In the genomic region with DNA sequence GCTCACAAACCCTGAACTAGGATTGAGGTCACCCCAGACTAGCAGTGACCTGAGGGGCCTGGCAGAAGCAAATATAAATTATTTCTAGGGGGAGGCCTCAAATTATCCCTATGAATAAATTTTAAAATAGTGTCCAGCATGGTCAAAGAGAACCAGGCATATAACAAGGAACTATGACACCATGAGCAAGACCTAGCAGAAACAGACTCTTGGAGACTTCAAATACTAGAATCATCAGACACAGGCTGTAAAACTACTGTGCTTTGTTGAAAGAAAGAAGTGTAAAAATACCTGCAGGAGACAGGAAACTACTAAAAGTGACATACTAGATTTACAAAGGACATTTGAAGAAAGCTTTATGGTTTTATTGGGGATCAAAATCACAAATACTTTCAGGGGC, we compare ENCODE assay signal across 25 cellular contexts.
"Had no signal": no experiment of that assay in that cellular context is flagged by ENCODE, and none has a peak within 500 bp of the region (broad histone marks: within the 10 kb centered on the region; RNA-seq: fewer than 3 reads in every experiment).

No MANE protein-coding gene starts in this region.

- ATAC-seq: activated CD4-positive, alpha-beta T cell treated with anti-CD3 and anti-CD28 coated beads for 36 hours; esophagus mucosa; left cardiac atrium; left ventricle myocardium superior; mucosa of descending colon; natural killer cell treated with Interleukin-12 subunit alpha and Interleukin-12 subunit beta and Interleukin-15 and Interleukin-18, amount 100 ng/mL, for 72 hours; pancreas; sciatic nerve; stimulated activated effector memory CD8-positive, alpha-beta T cell treated with anti-CD3 and anti-CD28 coated beads, Interleukin-12 subunit alpha, Interleukin-12 subunit beta, amount 100 ng/mL, for 72 hours had no signal

- H3K27me3 ChIP-seq: pancreas, uterus had no signal

- DNase-seq: activated CD4-positive, alpha-beta T cell treated with anti-CD3 and anti-CD28 coated beads for 36 hours; activated CD4-positive, alpha-beta T cell treated with anti-CD3 and anti-CD28 coated beads, Interleukin-2, amount 50 U/mL, for 4 hours; activated CD4-positive, CD25-positive, alpha-beta regulatory T cell; activated effector memory CD4-positive, alpha-beta T cell treated with Interleukin-2 at 50 U/mL for 16 hours; activated naive CD4-positive, alpha-beta T cell treated with anti-CD3 and anti-CD28 coated beads for 36 hours; activated naive CD8-positive, alpha-beta T cell treated with anti-CD3 and anti-CD28 coated beads, Interleukin-2, amount 10 ng/mL, durations not matched to agents 7 days and 5 days; activated T-cell treated with anti-CD3 and anti-CD28 coated beads for 4 hours; central memory CD4-positive, alpha-beta T cell; endodermal cell; left cardiac atrium; left ventricle myocardium superior; mucosa of descending colon; pancreas; retina; stimulated activated CD4-positive, alpha-beta T cell treated with anti-CD3 and anti-CD28 coated beads, Interleukin-4, amount 100 ng/mL, for 24 hours; trophoblast cell; uterus had no signal

- H3K27ac Mint-ChIP-seq: activated CD4-positive, alpha-beta T cell treated with anti-CD3 and anti-CD28 coated beads for 36 hours; activated naive CD4-positive, alpha-beta T cell treated with anti-CD3 and anti-CD28 coated beads for 36 hours; endodermal cell; natural killer cell treated with Interleukin-12 subunit alpha and Interleukin-12 subunit beta and Interleukin-15 and Interleukin-18, amount 100 ng/mL, for 72 hours; stimulated activated effector memory CD8-positive, alpha-beta T cell treated with anti-CD3 and anti-CD28 coated beads, Interleukin-12 subunit alpha, Interleukin-12 subunit beta, amount 100 ng/mL, for 72 hours; stimulated activated naive CD8-positive, alpha-beta T cell treated with anti-CD3 and anti-CD28 coated beads, Interleukin-15, Interleukin-2, amounts not matched to agents 100 ng/mL and 50 ng/mL, for 24 hours had no signal

- H3K4me3 Mint-ChIP-seq: activated CD4-positive, alpha-beta T cell treated with anti-CD3 and anti-CD28 coated beads for 36 hours; activated naive CD4-positive, alpha-beta T cell treated with anti-CD3 and anti-CD28 coated beads for 36 hours; activated naive CD8-positive, alpha-beta T cell treated with anti-CD3 and anti-CD28 coated beads, Interleukin-2, amount 10 ng/mL, durations not matched to agents 7 days and 5 days; endodermal cell; natural killer cell treated with Interleukin-12 subunit alpha and Interleukin-12 subunit beta and Interleukin-15 and Interleukin-18, amount 100 ng/mL, for 72 hours; stimulated activated effector memory CD8-positive, alpha-beta T cell treated with anti-CD3 and anti-CD28 coated beads, Interleukin-12 subunit alpha, Interleukin-12 subunit beta, amount 100 ng/mL, for 72 hours; stimulated activated naive CD8-positive, alpha-beta T cell treated with anti-CD3 and anti-CD28 coated beads, Interleukin-15, Interleukin-2, amounts not matched to agents 100 ng/mL and 50 ng/mL, for 24 hours had no signal

- H3K27ac ChIP-seq: pancreas, prostate gland, skin epidermis, thoracic aorta, uterus had no signal

- H3K4me1 ChIP-seq: uterus had no signal

- H3K36me3 Mint-ChIP-seq: stimulated activated effector memory CD8-positive, alpha-beta T cell treated with anti-CD3 and anti-CD28 coated beads, Interleukin-12 subunit alpha, Interleukin-12 subunit beta, amount 100 ng/mL, for 72 hours had no signal

- H3K9me3 Mint-ChIP-seq: natural killer cell treated with Interleukin-12 subunit alpha and Interleukin-12 subunit beta and Interleukin-15 and Interleukin-18, amount 100 ng/mL, for 72 hours; stimulated activated naive CD8-positive, alpha-beta T cell treated with anti-CD3 and anti-CD28 coated beads, Interleukin-15, Interleukin-2, amounts not matched to agents 100 ng/mL and 50 ng/mL, for 24 hours had no signal

- H3K36me3 ChIP-seq: pancreas, prostate gland, thoracic aorta, uterus had no signal

- H3K9me3 ChIP-seq: mucosa of descending colon, pancreas, prostate gland, uterus had no signal

- H3K4me3 ChIP-seq: mucosa of descending colon, pancreas, prostate gland, skin epidermis, thoracic aorta, uterus had no signal
